9 cellular contexts compared by ENCODE assay signal in genomic region chr1:198903203-198903602, GRCh38.
DNase-seq lines count a peak whose midpoint lies in the region; ATAC-seq and TF ChIP-seq lines count a peak whose summit lies in the region.
"Had no signal": no experiment of that assay in that cellular context is flagged by ENCODE, and none has a peak within 500 bp of the region (broad histone marks: within the 10 kb centered on the region; RNA-seq: fewer than 3 reads in every experiment).

No MANE protein-coding gene starts in this region.

- no peak overlapping the region for H2AFZ ChIP-seq in H9 (ENCODE audit: low read length)
- peak overlapping the region; percentile 42 for H2AFZ ChIP-seq in neural cell (ENCODE audit: low read depth, low read length)

- H3K4me1 ChIP-seq in H9 (ENCODE audit: insufficient read depth, low read length): no peaks in the 10 kb centered on the region; the same call in 1 of the 2 replicates

- H2BK5ac ChIP-seq in H9 (ENCODE audit: insufficient read length, low read length): no peak overlapping the region

- no peak overlapping the region for H3T11ph ChIP-seq in H9 (ENCODE audit: low read length)

- H3K79me1 ChIP-seq in H9 (ENCODE audit: insufficient read depth, low read depth, low read length, poor library complexity, severe bottlenecking): no peaks in the 10 kb centered on the region

- H3K27ac ChIP-seq in H9 (ENCODE audit: insufficient read length, low read depth, low read length) (no peak overlapping the region), neural cell (ENCODE audit: low read length) (peak overlapping the region; percentile 90)

- no peaks in the 10 kb centered on the region for H3K27me3 Mint-ChIP-seq in H9 (ENCODE audit: low read depth)
- H3K27me3 Mint-ChIP-seq: activated T-helper 17 cell treated with anti-CD3 and anti-CD28 coated beads, Interleukin-2, amount 50 U/mL, for 72 hours had no signal

- no peaks in the 10 kb centered on the region for H3K36me3 Mint-ChIP-seq in H9 (ENCODE audit: insufficient read depth in 1 of 3, low read depth in 3 of 3)

- H3K36me3 ChIP-seq in neural cell (ENCODE audit: insufficient read depth, low read length): no peaks in the 10 kb centered on the region

- H3K27ac Mint-ChIP-seq in H9: peak overlapping the region; percentile 48 to 74 (median 68); a peak in 6 of 7 replicates
- H3K27ac Mint-ChIP-seq: activated T-helper 17 cell treated with anti-CD3 and anti-CD28 coated beads, Interleukin-2, amount 50 U/mL, for 72 hours had no signal

- H3F3A ChIP-seq in neural cell (ENCODE audit: insufficient read depth, low read length, poor library complexity, severe bottlenecking): peaks cover 6% of the 10 kb centered on the region

- H3K4me3 ChIP-seq in epithelial cell of esophagus (ENCODE audit: low read length) (no peak overlapping the region), neural cell (ENCODE audit: low read length) (peak overlapping the region; percentile 50)

- TF ChIP-seq RAD21 in neural cell (conservative IDR thresholded peaks at IDR 0.05): no peak

- TF ChIP-seq EP300 in neural cell (conservative IDR thresholded peaks at IDR 0.05; ENCODE audit: poor library complexity, severe bottlenecking): peak; percentile 75

- H3K18ac ChIP-seq in H9 (ENCODE audit: insufficient read length, low read depth, low read length): no peak overlapping the region

- H2BK20ac ChIP-seq in H9 (ENCODE audit: low read depth, low read length, poor library complexity, severe bottlenecking): no peak overlapping the region

- H3K14ac ChIP-seq in H9 (ENCODE audit: insufficient read depth, low read length): no peak overlapping the region

- H4K20me1 ChIP-seq in H9 (ENCODE audit: control insufficient read depth, insufficient read depth, insufficient read length) (no peaks in the 10 kb centered on the region), neural cell (ENCODE audit: insufficient read depth) (no peaks in the 10 kb centered on the region)

- no peak overlapping the region for H3K4me2 ChIP-seq in H9 (ENCODE audit: insufficient read depth, insufficient read length, low read length)
- H3K4me2 ChIP-seq in neural cell (ENCODE audit: low read length): peak overlapping the region; percentile 72

- H2AK5ac ChIP-seq in H9 (ENCODE audit: insufficient read length, low read length): no peak overlapping the region

- H3K4me3 Mint-ChIP-seq in H9: no peak overlapping the region
- H3K4me3 Mint-ChIP-seq: activated T-helper 17 cell treated with anti-CD3 and anti-CD28 coated beads, Interleukin-2, amount 50 U/mL, for 72 hours had no signal

- no peak for TF ChIP-seq CTCF in H9 (conservative IDR thresholded peaks at IDR 0.05)
- TF ChIP-seq CTCF in epithelial cell of esophagus (IDR thresholded peaks at IDR 0.05; ENCODE audit: insufficient read depth, low read depth, low read length, missing control alignments): no peak
- no peak for TF ChIP-seq CTCF in neural cell (IDR thresholded peaks at IDR 0.05; ENCODE audit: poor library complexity, severe bottlenecking)

- no peak overlapping the region for H4K91ac ChIP-seq in H9 (ENCODE audit: insufficient read length, low read depth, low read length)

- H3K27me3 ChIP-seq in H9 (ENCODE audit: insufficient read depth, low read length) (no peaks in the 10 kb centered on the region), neural cell (ENCODE audit: insufficient read depth, low read depth, low read length) (no peaks in the 10 kb centered on the region)

- no peak overlapping the region for H3K4ac ChIP-seq in H9 (ENCODE audit: low read depth, low read length)

- no peak overlapping the region for H3K23ac ChIP-seq in H9 (ENCODE audit: insufficient read length, low read depth, low read length)

- no CpG with 5 or more reads among the region's 3 CpGs for WGBS in H9 (ENCODE audit: extremely low coverage, insufficient read length, low lambda C conversion rate)

- H3K79me2 ChIP-seq in H9 (ENCODE audit: insufficient read depth, low read length) (no peaks in the 10 kb centered on the region), neural cell (replicated peaks; ENCODE audit: insufficient read depth, low read length) (peaks cover under 1% of the 10 kb centered on the region)

- H2BK12ac ChIP-seq in H9 (ENCODE audit: insufficient read length, low read depth, low read length): no peak overlapping the region

- no peaks in the 10 kb centered on the region for H3K9me3 ChIP-seq in H9 (ENCODE audit: control insufficient read depth, low read depth, low read length)
- H3K9me3 ChIP-seq in neural cell (ENCODE audit: low read length): no peaks in the 10 kb centered on the region

- no peak overlapping the region for H3K56ac ChIP-seq in H9 (ENCODE audit: insufficient read length, low read depth, low read length)

- H2BK120ac ChIP-seq in H9 (ENCODE audit: low read depth, low read length, poor library complexity, severe bottlenecking): no peak overlapping the region

- DNase-seq in H9 (peak; percentile 37), NCI-H446 treated with DMSO at 0.1 percent for 48 hours (lab: John Stamatoyannopoulos, UW) (peak; percentile 95), epithelial cell of esophagus (ENCODE audit: low read depth) (peak; percentile 57), DMS153 (lab: John Stamatoyannopoulos, UW) (no peak), NCI-H1436 (lab: John Stamatoyannopoulos, UW) (no peak), NCI-H2107 (lab: John Stamatoyannopoulos, UW) (no peak)

- H4K5ac ChIP-seq in H9 (ENCODE audit: insufficient read length, low read depth, low read length): no peak overlapping the region

- peaks cover 13% of the 10 kb centered on the region in 2 experiments for H3K4me1 Mint-ChIP-seq in H9

- H3K9ac ChIP-seq in H9 (ENCODE audit: extremely low read depth, insufficient read length, low read length) (no peak overlapping the region), neural cell (ENCODE audit: low read length) (peak overlapping the region; percentile 60)

- no peaks in the 10 kb centered on the region for H3K9me3 Mint-ChIP-seq in H9
- H3K9me3 Mint-ChIP-seq: activated T-helper 17 cell treated with anti-CD3 and anti-CD28 coated beads, Interleukin-2, amount 50 U/mL, for 72 hours had no signal

- no peak overlapping the region for H2BK15ac ChIP-seq in H9 (ENCODE audit: low read depth, low read length)

- H3K9me2 ChIP-seq in neural cell (ENCODE audit: insufficient read depth, low read length): no peaks in the 10 kb centered on the region

- no peak overlapping the region for H4K8ac ChIP-seq in H9 (replicated peaks; ENCODE audit: insufficient read length, low read depth, low read length)

- ATAC-seq in GM21423 (IDR thresholded peaks at IDR 0.05; ENCODE audit: unreplicated experiment): no peak
- ATAC-seq: activated T-helper 17 cell treated with anti-CD3 and anti-CD28 coated beads, Interleukin-2, amount 50 U/mL, for 72 hours had no signal

- no peaks in the 10 kb centered on the region for H3K23me2 ChIP-seq in H9 (ENCODE audit: insufficient read length, low read depth, low read length, poor library complexity, severe bottlenecking)

TF ChIP-seq in neural cell, 6 proteins besides CTCF, POLR2A, EP300 and RAD21:
- TF ChIP-seq SMC3 (conservative IDR thresholded peaks at IDR 0.05; ENCODE audit: poor library complexity): peak; percentile 21
- TF ChIP-seq POLR2AphosphoS5 (IDR thresholded peaks at IDR 0.05): peak; percentile 45
- TF ChIP-seq REST (IDR thresholded peaks at IDR 0.05; ENCODE audit: borderline replicate concordance): peak; percentile 24
- TF ChIP-seq TAF1 (IDR thresholded peaks at IDR 0.05; ENCODE audit: low read depth): peak; percentile 37
- no peak for TF ChIP-seq MXI1 (conservative IDR thresholded peaks at IDR 0.05; ENCODE audit: poor library complexity, severe bottlenecking)
- no peak for TF ChIP-seq EZH2 (IDR thresholded peaks at IDR 0.05; ENCODE audit: borderline replicate concordance, insufficient read depth, low read length, poor library complexity, severe bottlenecking)

Comparison
In these comparisons a context has a peak if more than half of its experiments do, and no peak if none do; other contexts are left out.
1. DNase-seq: peak in H9 (single experiment), NCI-H446 treated with DMSO at 0.1 percent for 48 hours (single experiment) and epithelial cell of esophagus (single experiment); none in DMS153 (single experiment), NCI-H1436 (single experiment) and NCI-H2107 (single experiment).